15 cellular contexts compared by ENCODE assay signal in genomic region chr11:109937968-109938367, GRCh38.
DNase-seq lines count a peak whose midpoint lies in the region; ATAC-seq, FAIRE-seq and TF ChIP-seq lines count a peak whose summit lies in the region.
"Had no signal": no experiment of that assay in that cellular context is flagged by ENCODE, and none has a peak within 500 bp of the region (broad histone marks: within the 10 kb centered on the region; RNA-seq: fewer than 3 reads in every experiment).

No MANE protein-coding gene starts in this region.

- no peak overlapping the region for H3K4me3 Mint-ChIP-seq in nephron progenitor cell
- H3K4me3 Mint-ChIP-seq: CD14-positive monocyte; CD8-positive, alpha-beta T cell; HFFc6 had no signal

- H3K36me3 Mint-ChIP-seq in nephron progenitor cell (ENCODE audit: low read depth), result no peaks in the 10 kb centered on the region
- H3K36me3 Mint-ChIP-seq: CD14-positive monocyte; CD8-positive, alpha-beta T cell had no signal

- no peaks in the 10 kb centered on the region for H3K9me3 ChIP-seq in K562 (replicated peaks; ENCODE audit: control insufficient read depth, insufficient read depth, low read depth, low read length)
- H3K9me3 ChIP-seq in HepG2 (ENCODE audit: low read length), result no peaks in the 10 kb centered on the region
- H3K9me3 ChIP-seq in suprapubic skin, result no peaks in the 10 kb centered on the region
- H3K9me3 ChIP-seq: A549, HAP-1 had no signal

- TF ChIP-seq CTCF in K562 (IDR thresholded peaks at IDR 0.05 in 2 of 3, conservative IDR thresholded peaks at IDR 0.05 in 1 of 3; ENCODE audit: insufficient read depth in 2 of 3, low read depth in 1 of 3, low read length in 3 of 3), result peak in 1 of 3 experiments; percentile 21; a peak in 2 of 6 replicates
- no peak for TF ChIP-seq CTCF in nephron progenitor cell (IDR thresholded peaks at IDR 0.05)
- no peak for TF ChIP-seq CTCF in HepG2 (CRISPR knock-in tag; IDR thresholded peaks at IDR 0.05)
- TF ChIP-seq CTCF in suprapubic skin (IDR thresholded peaks at IDR 0.05), result no peak

- TF ChIP-seq EP300 in K562 (IDR thresholded peaks at IDR 0.05; ENCODE audit: low read length) (no peak), HepG2 (IDR thresholded peaks at IDR 0.05; ENCODE audit: low read depth in 2 of 2, low read length in 2 of 2) (no peak), HepG2 (CRISPR knock-in tag; IDR thresholded peaks at IDR 0.05; ENCODE audit: borderline replicate concordance) (no peak), suprapubic skin (IDR thresholded peaks at IDR 0.05) (no peak)

- H3K27ac ChIP-seq in K562 (ENCODE audit: extremely low read depth, low read depth, low read length) (no peak overlapping the region), HepG2 (ENCODE audit: extremely low read length, insufficient read depth, low read length) (no peak overlapping the region), suprapubic skin (no peak overlapping the region)
- H3K27ac ChIP-seq: A549 had no signal

- POLR2A ChIA-PET in K562 (lab: Yijun Ruan, JAX), result no interaction called here
- POLR2A ChIA-PET in HepG2 (lab: Yijun Ruan, JAX), result no interaction called here

- H3K27ac Mint-ChIP-seq in nephron progenitor cell, result peak overlapping the region; percentile 13
- H3K27ac Mint-ChIP-seq: CD14-positive monocyte; CD8-positive, alpha-beta T cell; HFFc6 had no signal

- H3K36me3 ChIP-seq in K562 (ENCODE audit: control insufficient read depth, insufficient read depth, low read length) (no peaks in the 10 kb centered on the region), HepG2 (replicated peaks in 1 of 2; ENCODE audit: control insufficient read depth in 1 of 2, insufficient read depth in 2 of 2, low read length in 2 of 2) (no peaks in the 10 kb centered on the region), suprapubic skin (no peaks in the 10 kb centered on the region)
- H3K36me3 ChIP-seq: HAP-1 had no signal

- H3K27me3 Mint-ChIP-seq in nephron progenitor cell (ENCODE audit: low read depth, poor library complexity), result no peaks in the 10 kb centered on the region

- H3K27me3 ChIP-seq in K562 (ENCODE audit: control insufficient read depth in 2 of 2, insufficient read depth in 2 of 2, low read length in 2 of 2), result no peaks in the 10 kb centered on the region
- no peaks in the 10 kb centered on the region for H3K27me3 ChIP-seq in HepG2 (ENCODE audit: control insufficient read depth in 1 of 2, insufficient read depth in 2 of 2, low read length in 2 of 2)
- no peaks in the 10 kb centered on the region for H3K27me3 ChIP-seq in suprapubic skin

- H3K79me2 ChIP-seq in K562 (ENCODE audit: control insufficient read depth, insufficient read depth, low read length) (no peaks in the 10 kb centered on the region), HepG2 (ENCODE audit: insufficient read depth, low read length) (no peaks in the 10 kb centered on the region)

- H3K9ac ChIP-seq in K562 (ENCODE audit: insufficient read depth in 1 of 2, low read depth in 2 of 2, low read length in 2 of 2), result no peak overlapping the region
- no peak overlapping the region for H3K9ac ChIP-seq in HepG2 (ENCODE audit: insufficient read depth, low read depth, low read length)

- H2AFZ ChIP-seq in K562 (ENCODE audit: low read depth, low read length) (peak overlapping the region; percentile 43), HepG2 (ENCODE audit: low read length) (no peak overlapping the region)

- H3K9me3 Mint-ChIP-seq in nephron progenitor cell, result no peaks in the 10 kb centered on the region
- H3K9me3 Mint-ChIP-seq: CD14-positive monocyte; CD8-positive, alpha-beta T cell; HFFc6 had no signal

- TF ChIP-seq POLR2A in K562 (conservative IDR thresholded peaks at IDR 0.05), result no peak
- no peak for TF ChIP-seq POLR2A in HepG2 (IDR thresholded peaks at IDR 0.05; ENCODE audit: insufficient read depth in 1 of 2, low read depth in 2 of 2, low read length in 2 of 2)
- TF ChIP-seq POLR2A in suprapubic skin (IDR thresholded peaks at IDR 0.05), result no peak

- H3K4me1 Mint-ChIP-seq in nephron progenitor cell, result no peaks in the 10 kb centered on the region

- peaks cover 0 to 7% of the 10 kb centered on the region in 2 experiments; a peak in 2 of 5 replicates for H3K4me1 ChIP-seq in K562 (replicated peaks in 1 of 2; ENCODE audit: control insufficient read depth in 2 of 2, insufficient read depth in 2 of 2, low read length in 2 of 2)
- H3K4me1 ChIP-seq in HepG2 (ENCODE audit: insufficient read depth, low read length), result no peaks in the 10 kb centered on the region
- no peaks in the 10 kb centered on the region for H3K4me1 ChIP-seq in suprapubic skin
- H3K4me1 ChIP-seq: HAP-1 had no signal

- no peak overlapping the region for H3K4me3 ChIP-seq in K562
- H3K4me3 ChIP-seq in HepG2 (replicated peaks in 1 of 3; ENCODE audit: insufficient read depth in 1 of 3, low read depth in 2 of 3, low read length in 3 of 3), result no peak overlapping the region
- H3K4me3 ChIP-seq in suprapubic skin, result no peak overlapping the region
- H3K4me3 ChIP-seq: A549, HAP-1 had no signal

- in situ Hi-C loops in K562 (cut with MboI), result loop anchor here (5.0 kb wide), 1 partner anchor 86 kb away; no protein-coding TSS in a partner anchor
- in situ Hi-C loops in HepG2 (cut with HindIII; ENCODE audit: extremely low pct_ligation_motif_present, low pct_unique_long_range_greater_than_20kb), result loop anchor here (25.0 kb wide), 1 partner anchor 1251 kb away; no protein-coding TSS in a partner anchor

- TF ChIP-seq RAD21 in K562 (CRISPR knock-in tag; conservative IDR thresholded peaks at IDR 0.05 in 1 of 2, IDR thresholded peaks at IDR 0.05 in 1 of 2) (peak in 1 of 2 experiments; percentile 18; a peak in 2 of 4 replicates), HepG2 (CRISPR knock-in tag; IDR thresholded peaks at IDR 0.05) (no peak)

- no TSS peak for BruUV-seq in K562 (replicated peaks; lab: Mats Ljungman, UMichigan)
- BruUV-seq in HepG2 (replicated peaks; lab: Mats Ljungman, UMichigan), result no TSS peak

- no peaks in the 10 kb centered on the region for H3K9me1 ChIP-seq in K562 (ENCODE audit: control insufficient read depth, insufficient read depth, low read length)

- ATAC-seq in K562, result peak; percentile 53; the same call in 2 of the 3 replicates
- ATAC-seq in HepG2, result no peak
- no peak for ATAC-seq in GM19351 (IDR thresholded peaks at IDR 0.05; ENCODE audit: unreplicated experiment)
- ATAC-seq: A549; CD8-positive, alpha-beta T cell had no signal

- H4K20me1 ChIP-seq in K562 (replicated peaks; ENCODE audit: control insufficient read depth, insufficient read depth, low read length) (no peaks in the 10 kb centered on the region), HepG2 (ENCODE audit: insufficient read depth, low read length) (no peaks in the 10 kb centered on the region)

- intact Hi-C loops in K562 (cut with micrococcal nuclease), result loop anchor here (2.0 to 5.0 kb wide), 2 partner anchors 46 to 1239 kb away; no protein-coding TSS in a partner anchor
- intact Hi-C loops in HepG2 (cut with micrococcal nuclease; ENCODE audit: unreplicated experiment), result no loop called here

- H3K4me2 ChIP-seq in K562 (ENCODE audit: insufficient read depth, low read length) (no peak overlapping the region), HepG2 (ENCODE audit: low read depth, low read length) (no peak overlapping the region)
- H3K4me2 ChIP-seq: A549 had no signal

- no peak for FAIRE-seq in K562 (lab: Jason Lieb, UNC)
- FAIRE-seq in HepG2 (lab: Jason Lieb, UNC), result no peak
- FAIRE-seq: A549, HTR-8/SVneo had no signal

- CTCF ChIA-PET in K562 (lab: Yijun Ruan, JAX; ENCODE audit: low intra/inter-chr PET ratio), result interaction anchor here (0.5 to 1.9 kb wide), 2 partner anchors 84 to 527 kb away, joined by 3 to 26 read pairs; no protein-coding TSS in a partner anchor
- CTCF ChIA-PET in HepG2 (lab: Yijun Ruan, JAX; ENCODE audit: low intra/inter-chr PET ratio, low total read pairs), result interaction anchor here (1.5 kb wide), 1 partner anchor 85 kb away, joined by 5 read pairs; no protein-coding TSS in a partner anchor

- peak; percentile 74 for DNase-seq in OCI-M1 (lab: John Stamatoyannopoulos, UW)
- DNase-seq in K562 (ENCODE audit: extremely low read depth in 1 of 4, low spot score in 3 of 4), result no peak
- no peak for DNase-seq in nephron progenitor cell
- no peak for DNase-seq in AML-193 (lab: John Stamatoyannopoulos, UW)
- no peak for DNase-seq in HepG2 (ENCODE audit: low spot score)
- DNase-seq in suprapubic skin (ENCODE audit: low spot score in 2 of 2), result no peak
- DNase-seq: CD8-positive, alpha-beta T cell; DMS53; GF-D8; HFFc6 had no signal

TF ChIP-seq in K562, 482 proteins besides CTCF, POLR2A, EP300 and RAD21:
- peak; percentile 35; the same call in 1 of the 2 replicates for TF ChIP-seq EHMT2 (IDR thresholded peaks at IDR 0.05)
- peak; percentile 53 for TF ChIP-seq NFE2 (IDR thresholded peaks at IDR 0.05; ENCODE audit: low read depth)
- TF ChIP-seq ZNF444 (CRISPR knock-in tag; IDR thresholded peaks at IDR 0.05), result no peak
- TF ChIP-seq MAFG (tag; conservative IDR thresholded peaks at IDR 0.05), result peak; percentile 67
- peak; percentile 59; the same call in 1 of the 2 replicates for TF ChIP-seq C11orf30 (IDR thresholded peaks at IDR 0.05; ENCODE audit: low read depth)
- peak; percentile 54 for TF ChIP-seq ZNF316 (IDR thresholded peaks at IDR 0.05)

TF ChIP-seq in HepG2, 621 proteins besides CTCF, POLR2A, EP300 and RAD21 (continues in another document):
- TF ChIP-seq RFX1 (IDR thresholded peaks at IDR 0.05) (no peak), GATAD1 (CRISPR knock-in tag; IDR thresholded peaks at IDR 0.05) (no peak)
